Comparison of ENCODE assay signal across 1 cellular context in the genomic region with DNA sequence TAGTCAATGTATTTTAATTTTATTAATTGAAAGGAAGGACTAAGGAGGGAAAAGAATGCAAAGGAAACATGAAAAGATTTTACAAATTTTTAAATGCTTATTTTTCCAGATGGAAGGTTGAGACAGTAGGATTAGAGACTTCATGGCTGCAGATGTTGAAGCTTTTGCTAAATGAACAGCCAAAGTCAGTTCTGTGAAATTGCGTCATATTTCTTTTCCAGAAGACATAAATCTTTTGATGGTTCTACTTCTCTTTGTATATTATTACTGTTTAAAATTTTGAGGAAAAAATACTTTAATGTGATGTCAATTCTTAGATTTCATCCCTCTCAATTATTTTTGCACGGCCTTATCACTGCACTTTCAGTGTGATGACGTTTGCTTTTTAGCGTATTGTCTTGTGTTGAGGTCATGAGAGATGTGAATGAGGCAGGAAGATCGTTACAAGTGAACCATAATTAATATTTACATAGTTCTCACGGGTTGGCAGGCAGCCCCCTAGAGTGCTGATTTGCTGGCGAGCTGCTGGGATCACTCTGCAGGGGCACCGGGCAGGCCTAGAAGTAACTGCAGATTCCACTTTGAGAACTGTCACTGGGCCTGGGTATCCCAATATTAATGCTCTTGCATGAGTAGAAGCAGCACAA.
TF ChIP-seq lines count a peak whose summit lies in the region.

No MANE protein-coding gene starts in this region.

TF ChIP-seq in HEK293, 187 proteins besides CTCF, POLR2A, EP300 and RAD21 (continued from another document):
- TF ChIP-seq, protein P1, sequence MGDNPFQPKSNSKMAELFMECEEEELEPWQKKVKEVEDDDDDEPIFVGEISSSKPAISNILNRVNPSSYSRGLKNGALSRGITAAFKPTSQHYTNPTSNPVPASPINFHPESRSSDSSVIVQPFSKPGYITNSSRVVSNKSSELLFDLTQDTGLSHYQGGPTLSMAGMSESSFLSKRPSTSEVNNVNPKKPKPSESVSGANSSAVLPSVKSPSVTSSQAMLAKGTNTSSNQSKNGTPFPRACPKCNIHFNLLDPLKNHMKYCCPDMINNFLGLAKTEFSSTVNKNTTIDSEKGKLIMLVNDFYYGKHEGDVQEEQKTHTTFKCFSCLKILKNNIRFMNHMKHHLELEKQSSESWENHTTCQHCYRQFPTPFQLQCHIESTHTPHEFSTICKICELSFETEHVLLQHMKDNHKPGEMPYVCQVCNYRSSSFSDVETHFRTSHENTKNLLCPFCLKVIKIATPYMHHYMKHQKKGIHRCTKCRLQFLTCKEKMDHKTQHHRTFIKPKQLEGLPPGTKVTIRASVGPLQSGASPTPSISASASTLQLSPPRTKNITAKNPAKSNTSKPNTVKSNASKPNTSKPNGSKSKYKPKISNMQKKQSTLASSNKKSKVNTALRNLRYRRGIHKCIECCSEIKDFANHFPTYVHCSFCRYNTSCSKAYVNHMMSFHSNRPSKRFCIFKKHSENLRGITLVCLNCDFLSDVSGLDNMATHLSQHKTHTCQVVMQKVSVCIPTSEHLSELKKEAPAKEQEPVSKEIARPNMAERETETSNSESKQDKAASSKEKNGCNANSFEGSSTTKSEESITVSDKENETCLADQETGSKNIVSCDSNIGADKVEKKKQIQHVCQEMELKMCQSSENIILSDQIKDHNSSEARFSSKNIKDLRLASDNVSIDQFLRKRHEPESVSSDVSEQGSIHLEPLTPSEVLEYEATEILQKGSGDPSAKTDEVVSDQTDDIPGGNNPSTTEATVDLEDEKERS (tag by site-specific recombination; IDR thresholded peaks at IDR 0.05) = no peak
- TF ChIP-seq ZIC2 (tag by site-specific recombination; IDR thresholded peaks at IDR 0.05) (peak; percentile 79), ZSCAN23 (tag by site-specific recombination; IDR thresholded peaks at IDR 0.05) (0 out of 2 replicates have a peak, but pooled peaks have one; percentile 23), ZSCAN16 (tag by site-specific recombination; IDR thresholded peaks at IDR 0.05) (no peak), FEZF1 (tag by site-specific recombination; IDR thresholded peaks at IDR 0.05) (peak; percentile 32; the same call in 1 of the 2 replicates), SP7 (tag by site-specific recombination; IDR thresholded peaks at IDR 0.05) (peak; percentile 48; the same call in 1 of the 2 replicates), GLIS1 (tag by site-specific recombination; IDR thresholded peaks at IDR 0.05) (peak; percentile 85), ZNF223 (tag by site-specific recombination; IDR thresholded peaks at IDR 0.05) (no peak), ZNF701 (tag by site-specific recombination; IDR thresholded peaks at IDR 0.05) (no peak)
- TF ChIP-seq, protein P2, sequence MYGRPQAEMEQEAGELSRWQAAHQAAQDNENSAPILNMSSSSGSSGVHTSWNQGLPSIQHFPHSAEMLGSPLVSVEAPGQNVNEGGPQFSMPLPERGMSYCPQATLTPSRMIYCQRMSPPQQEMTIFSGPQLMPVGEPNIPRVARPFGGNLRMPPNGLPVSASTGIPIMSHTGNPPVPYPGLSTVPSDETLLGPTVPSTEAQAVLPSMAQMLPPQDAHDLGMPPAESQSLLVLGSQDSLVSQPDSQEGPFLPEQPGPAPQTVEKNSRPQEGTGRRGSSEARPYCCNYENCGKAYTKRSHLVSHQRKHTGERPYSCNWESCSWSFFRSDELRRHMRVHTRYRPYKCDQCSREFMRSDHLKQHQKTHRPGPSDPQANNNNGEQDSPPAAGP (tag by site-specific recombination; IDR thresholded peaks at IDR 0.05) = 0 out of 2 replicates have a peak, but pooled peaks have one; percentile 29
TF ChIP-seq in HEK293: peak in this region for 13.
